ENCODE assay signal across 1 cellular context in genomic region chr11:78138694-78139421, GRCh38.
TF ChIP-seq lines count a peak whose summit lies in the region.

No MANE protein-coding gene starts in this region.

TF ChIP-seq in K562, 482 proteins besides CTCF, POLR2A, EP300 and RAD21 (continued from another document and continues in another):
- no peak for TF ChIP-seq ZNF785 (CRISPR knock-in tag; IDR thresholded peaks at IDR 0.05)
- TF ChIP-seq CTCFL (IDR thresholded peaks at IDR 0.05; ENCODE audit: borderline replicate concordance, insufficient read depth, low read depth, low read length, poor library complexity, severe bottlenecking) = peak; percentile 68
- 0 out of 4 replicates have a peak, but pooled peaks of 1 of the 2 experiments have one; percentile 52 for TF ChIP-seq HDAC1 (IDR thresholded peaks at IDR 0.05)
- no peak for TF ChIP-seq ZNF707 (CRISPR knock-in tag; conservative IDR thresholded peaks at IDR 0.05)
- no peak for TF ChIP-seq CCAR2 (IDR thresholded peaks at IDR 0.05; ENCODE audit: low read depth, low read length)
- TF ChIP-seq MNT (conservative IDR thresholded peaks at IDR 0.05) = no peak; a peak in 1 of 4 replicates
- no peak for TF ChIP-seq ZBTB34 (CRISPR knock-in tag; IDR thresholded peaks at IDR 0.05)
- no peak for TF ChIP-seq ZNF143 (CRISPR knock-in tag; IDR thresholded peaks at IDR 0.05)
- no peak for TF ChIP-seq KHSRP (IDR thresholded peaks at IDR 0.05)
- TF ChIP-seq ZBTB1 (CRISPR knock-in tag; IDR thresholded peaks at IDR 0.05; ENCODE audit: borderline replicate concordance, low read depth) = no peak
- TF ChIP-seq ZFP91 (CRISPR knock-in tag; IDR thresholded peaks at IDR 0.05) = no peak
- TF ChIP-seq RNF2 (IDR thresholded peaks at IDR 0.05) = peak; percentile 12; the same call in 1 of the 2 replicates
- TF ChIP-seq POU5F1 (IDR thresholded peaks at IDR 0.05; ENCODE audit: borderline replicate concordance, low read depth, low read length, partially characterized antibody) = no peak
- TF ChIP-seq NCOR1 (IDR thresholded peaks at IDR 0.05) = no peak
- TF ChIP-seq MAFF (IDR thresholded peaks at IDR 0.05; ENCODE audit: low read length) = no peak
- TF ChIP-seq ZNF551 (CRISPR knock-in tag; IDR thresholded peaks at IDR 0.05) = no peak
- TF ChIP-seq POLR2AphosphoS5 (IDR thresholded peaks at IDR 0.05; ENCODE audit: control insufficient read depth, insufficient read depth, low read depth, low read length) = no peak
- TF ChIP-seq JUNB (CRISPR knock-in tag; conservative IDR thresholded peaks at IDR 0.05) = no peak
- TF ChIP-seq ARNT (IDR thresholded peaks at IDR 0.05) = peak in 1 of 2 experiments; percentile 30; a peak in 1 of 4 replicates
- no peak for TF ChIP-seq E2F3 (CRISPR knock-in tag; IDR thresholded peaks at IDR 0.05)
- TF ChIP-seq BACH1 (tag; IDR thresholded peaks at IDR 0.05) = no peak
- TF ChIP-seq ATF7 (IDR thresholded peaks at IDR 0.05) = no peak
- no peak for TF ChIP-seq HOMEZ (CRISPR knock-in tag; IDR thresholded peaks at IDR 0.05)
- TF ChIP-seq NUFIP1 (IDR thresholded peaks at IDR 0.05; ENCODE audit: partially characterized antibody) = no peak
- TF ChIP-seq CREBBP (IDR thresholded peaks at IDR 0.05; ENCODE audit: low read depth, low read length) = no peak
- TF ChIP-seq ZNF174 (CRISPR knock-in tag; IDR thresholded peaks at IDR 0.05) = no peak
- TF ChIP-seq TAF9B (IDR thresholded peaks at IDR 0.05; ENCODE audit: partially characterized antibody) = peak; percentile 12
- no peak for TF ChIP-seq ATF3 (IDR thresholded peaks at IDR 0.05)
- TF ChIP-seq ATF3 (CRISPR knock-in tag; conservative IDR thresholded peaks at IDR 0.05) = no peak
- TF ChIP-seq TARDBP (IDR thresholded peaks at IDR 0.05) = no peak
- TF ChIP-seq ILK (tag; IDR thresholded peaks at IDR 0.05; ENCODE audit: borderline replicate concordance, low read depth) = no peak
- TF ChIP-seq RCOR1 (IDR thresholded peaks at IDR 0.05; ENCODE audit: borderline replicate concordance in 1 of 2, low read depth in 2 of 2, low read length in 2 of 2) = peak in 1 of 2 experiments; percentile 76; a peak in 3 of 4 replicates
- no peak for TF ChIP-seq SUPT5H (IDR thresholded peaks at IDR 0.05)
- no peak for TF ChIP-seq ZBTB5 (IDR thresholded peaks at IDR 0.05)
- TF ChIP-seq PPARD (CRISPR knock-in tag; IDR thresholded peaks at IDR 0.05) = no peak
- TF ChIP-seq TGIF2 (CRISPR knock-in tag; IDR thresholded peaks at IDR 0.05) = no peak
- peak; percentile 90; the same call in 1 of the 2 replicates for TF ChIP-seq PTBP1 (IDR thresholded peaks at IDR 0.05; ENCODE audit: low read depth, low read length)
- TF ChIP-seq TEAD4 (IDR thresholded peaks at IDR 0.05; ENCODE audit: low read length) = no peak
- no peak for TF ChIP-seq TEAD4 (CRISPR knock-in tag; IDR thresholded peaks at IDR 0.05; ENCODE audit: borderline replicate concordance)
- peak; percentile 45; the same call in 1 of the 2 replicates for TF ChIP-seq CHAMP1 (IDR thresholded peaks at IDR 0.05)
- no peak for TF ChIP-seq PHB (CRISPR knock-in tag; IDR thresholded peaks at IDR 0.05)
- TF ChIP-seq ZBED1 (IDR thresholded peaks at IDR 0.05) = no peak
- peak; percentile 98 for TF ChIP-seq BCOR (IDR thresholded peaks at IDR 0.05)
- TF ChIP-seq MTA2 (IDR thresholded peaks at IDR 0.05; ENCODE audit: low read depth) = 0 out of 2 replicates have a peak, but pooled peaks have one; percentile 7
- 0 out of 2 replicates have a peak, but pooled peaks have one; percentile 7 for TF ChIP-seq PML (IDR thresholded peaks at IDR 0.05; ENCODE audit: low read length)
- no peak for TF ChIP-seq NCOA1 (IDR thresholded peaks at IDR 0.05; ENCODE audit: low read depth)
- 0 out of 2 replicates have a peak, but pooled peaks have one; percentile 41 for TF ChIP-seq FOXJ2 (tag; IDR thresholded peaks at IDR 0.05)
- no peak for TF ChIP-seq ZNF253 (CRISPR knock-in tag; conservative IDR thresholded peaks at IDR 0.05)
- no peak for TF ChIP-seq BRCA1 (IDR thresholded peaks at IDR 0.05)
- TF ChIP-seq BRCA1 (CRISPR knock-in tag; IDR thresholded peaks at IDR 0.05) = no peak
- TF ChIP-seq CTBP1 (IDR thresholded peaks at IDR 0.05; ENCODE audit: borderline replicate concordance) = no peak
- no peak; the same call in 1 of the 2 replicates for TF ChIP-seq ZBTB2 (IDR thresholded peaks at IDR 0.05)
- no peak for TF ChIP-seq ATF4 (CRISPR knock-in tag; IDR thresholded peaks at IDR 0.05)
- no peak for TF ChIP-seq ZNF280B (CRISPR knock-in tag; IDR thresholded peaks at IDR 0.05)
